10 cellular contexts compared by ENCODE assay signal in the genomic region with DNA sequence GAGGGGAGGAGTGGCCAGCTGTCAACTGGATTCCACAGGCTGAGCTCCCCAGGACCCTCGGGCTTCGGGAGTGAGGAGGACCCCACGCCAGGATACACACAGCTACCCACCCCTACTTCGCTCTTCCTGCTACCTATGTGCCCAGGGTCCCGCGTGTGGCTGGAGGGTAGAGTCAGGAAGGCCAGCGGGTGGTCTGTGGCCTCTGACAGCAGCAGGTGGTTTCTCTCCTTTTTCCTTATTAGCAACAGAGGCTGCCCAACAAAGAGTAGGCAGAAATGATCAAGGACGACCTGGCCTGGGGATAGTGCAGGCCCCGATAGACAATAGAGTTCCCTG. TPM values are rescaled to one million over a fixed set of nuclear protein-coding genes. Genes with fewer than 3 reads are reported as not detected.
DNase-seq lines count a peak whose midpoint lies in the region; ATAC-seq and TF ChIP-seq lines count a peak whose summit lies in the region.
"Had no signal": no experiment of that assay in that cellular context is flagged by ENCODE, and none has a peak within 500 bp of the region (broad histone marks: within the 10 kb centered on the region; RNA-seq: fewer than 3 reads in every experiment).

No MANE protein-coding gene starts in this region.

- H3K4me3 ChIP-seq in astrocyte of the cerebellum (ENCODE audit: low read depth, low read length) (peak overlapping the region; percentile 59), suprapubic skin (peak overlapping the region; percentile 58)

- H3K4me1 ChIP-seq in suprapubic skin, result peaks cover 26% of the 10 kb centered on the region

- no peak overlapping the region for H3K27ac ChIP-seq in suprapubic skin

- in situ Hi-C loops in astrocyte of the cerebellum (cut with HindIII; ENCODE audit: low sequenced_read_pairs), result loop anchor here (25.0 kb wide), 1 partner anchor 476 kb away; no protein-coding TSS in a partner anchor

- ATAC-seq in omental fat pad (ENCODE audit: low FRiP score), result no peak

- peak; percentile 27 for DNase-seq in NCI-H748 (lab: John Stamatoyannopoulos, UW; ENCODE audit: unreplicated experiment)
- DNase-seq in NCI-H748 treated with DMSO at 0.1 percent for 48 hours (lab: John Stamatoyannopoulos, UW), result no peak
- DNase-seq in astrocyte of the cerebellum (ENCODE audit: low read depth), result no peak
- DNase-seq in left kidney (ENCODE audit: low read depth, low spot score), result peak; percentile 14
- no peak for DNase-seq in suprapubic skin (ENCODE audit: low spot score in 2 of 2)
- DNase-seq in HPDE6-E6E7 (ENCODE audit: extremely low spot score), result no peak
- DNase-seq in omental fat pad (ENCODE audit: low spot score), result no peak
- DNase-seq in activated gamma-delta T cell treated with Interleukin-2 at 50 U/mL for 16 hours, result no peak
- DNase-seq: midbrain, NCI-H1417 treated with DMSO at 0.1 percent for 48 hours had no signal

- TF ChIP-seq CTCF in astrocyte of the cerebellum (IDR thresholded peaks at IDR 0.05; ENCODE audit: low read depth, low read length, missing control alignments), result no peak
- TF ChIP-seq CTCF in suprapubic skin (IDR thresholded peaks at IDR 0.05), result no peak
- TF ChIP-seq CTCF in omental fat pad (IDR thresholded peaks at IDR 0.05), result no peak

- WGBS in suprapubic skin, result 49% methylated on average over 6 of the region's 9 CpGs

- H3K9me3 ChIP-seq in suprapubic skin, result no peaks in the 10 kb centered on the region

- no peak for TF ChIP-seq EP300 in suprapubic skin (IDR thresholded peaks at IDR 0.05)

- peaks cover 67% of the 10 kb centered on the region for H3K27me3 ChIP-seq in suprapubic skin

- no peaks in the 10 kb centered on the region for H3K36me3 ChIP-seq in suprapubic skin

- no peak for TF ChIP-seq POLR2A in suprapubic skin (IDR thresholded peaks at IDR 0.05)

RNA-seq across cellular contexts. Expression of a gene that starts 1.1 kb away (rescaled TPM):
- total RNA-seq in suprapubic skin (10 to 100 TPM in 1 of 4 donors, 1 to 10 TPM in 3; 4.6 to 10.5 (median 7.8) TPM), omental fat pad (10 to 100 TPM; 10.1 to 32.6 (median 20.1) TPM)

Comparison
In these comparisons a context has a peak if more than half of its experiments do, and no peak if none do; other contexts are left out.
1. DNase-seq: peak in NCI-H748 (single experiment) and left kidney (single experiment); none in NCI-H748 treated with DMSO at 0.1 percent for 48 hours (single experiment), astrocyte of the cerebellum (single experiment), suprapubic skin (0 of 2), HPDE6-E6E7 (single experiment), omental fat pad (single experiment) and activated gamma-delta T cell treated with Interleukin-2 at 50 U/mL for 16 hours (single experiment).